1 cellular context compared by ENCODE assay signal in the genomic region with DNA sequence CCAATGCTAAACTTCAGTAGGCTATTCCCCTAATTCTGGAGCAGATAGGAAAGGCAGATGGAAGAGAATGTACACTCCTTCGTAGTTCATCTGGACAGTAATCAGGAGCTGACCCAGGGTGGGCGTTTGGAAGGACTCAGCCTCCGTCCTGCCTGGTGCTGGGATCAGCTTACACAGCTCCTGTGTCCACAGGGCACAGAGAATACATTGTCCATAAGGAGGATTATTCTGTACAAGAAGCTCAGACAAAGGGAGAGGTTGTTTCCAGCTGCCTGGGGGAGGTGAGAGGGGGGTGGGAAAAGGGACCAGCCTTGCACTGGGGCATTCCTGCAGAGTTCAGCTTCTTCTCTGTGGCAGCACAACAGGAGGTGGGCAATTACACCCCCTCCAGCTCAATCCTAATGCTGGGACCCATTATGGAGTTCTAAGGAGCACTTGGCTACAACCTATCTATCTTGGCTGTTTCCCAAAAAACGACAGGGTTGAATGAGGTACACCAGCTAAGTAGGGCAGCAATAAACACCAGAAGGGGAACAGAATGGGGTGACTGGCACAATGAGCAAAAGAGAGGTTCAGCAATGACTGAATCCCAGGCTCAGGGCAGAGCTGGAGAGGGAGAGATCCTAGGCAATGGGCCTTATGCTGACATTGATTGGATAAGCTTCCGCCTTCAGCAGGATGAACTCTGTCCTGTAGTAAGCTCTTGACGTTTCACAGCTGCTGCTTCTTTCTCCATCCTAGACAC.
TF ChIP-seq lines count a peak whose summit lies in the region.

No MANE protein-coding gene starts in this region.

TF ChIP-seq in IMR-90, 13 proteins besides CTCF, POLR2A, EP300 and RAD21 (continued from another document):
- TF ChIP-seq, protein P1, sequence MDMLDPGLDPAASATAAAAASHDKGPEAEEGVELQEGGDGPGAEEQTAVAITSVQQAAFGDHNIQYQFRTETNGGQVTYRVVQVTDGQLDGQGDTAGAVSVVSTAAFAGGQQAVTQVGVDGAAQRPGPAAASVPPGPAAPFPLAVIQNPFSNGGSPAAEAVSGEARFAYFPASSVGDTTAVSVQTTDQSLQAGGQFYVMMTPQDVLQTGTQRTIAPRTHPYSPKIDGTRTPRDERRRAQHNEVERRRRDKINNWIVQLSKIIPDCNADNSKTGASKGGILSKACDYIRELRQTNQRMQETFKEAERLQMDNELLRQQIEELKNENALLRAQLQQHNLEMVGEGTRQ (IDR thresholded peaks at IDR 0.05; ENCODE audit: low read depth, low read length), result no peak
- TF ChIP-seq SMC3 (IDR thresholded peaks at IDR 0.05; ENCODE audit: low read depth, low read length) (no peak), MAFK (IDR thresholded peaks at IDR 0.05; ENCODE audit: low read depth, low read length) (no peak), CHD1 (IDR thresholded peaks at IDR 0.05; ENCODE audit: low read depth, low read length) (no peak), ELK1 (IDR thresholded peaks at IDR 0.05; ENCODE audit: borderline replicate concordance, low read depth, low read length) (no peak), MAZ (IDR thresholded peaks at IDR 0.05; ENCODE audit: borderline replicate concordance, low read depth, low read length) (no peak), BHLHE40 (IDR thresholded peaks at IDR 0.05; ENCODE audit: low read depth, low read length) (no peak)
TF ChIP-seq in IMR-90: peak in this region for 0.
